ENCODE assay signal across 1 cellular context in genomic region chr6:2792330-2792729, GRCh38.
TF ChIP-seq lines count a peak whose summit lies in the region.

No MANE protein-coding gene starts in this region.

TF ChIP-seq in IMR-90, 13 proteins besides CTCF, POLR2A, EP300 and RAD21:
- no peak for TF ChIP-seq BHLHE40 (IDR thresholded peaks at IDR 0.05; ENCODE audit: low read depth, low read length)
- 0 out of 2 replicates have a peak, but pooled peaks have one; percentile 20 for TF ChIP-seq CEBPB (IDR thresholded peaks at IDR 0.05; ENCODE audit: low read depth, low read length)
